ENCODE assay signal across 11 cellular contexts in genomic region chr7:55818686-55819085, GRCh38. TPM values are rescaled to one million over a fixed set of nuclear protein-coding genes. Genes with fewer than 3 reads are reported as not detected.
"Had no signal": no experiment of that assay in that cellular context is flagged by ENCODE, and none has a peak within 500 bp of the region (broad histone marks: within the 10 kb centered on the region; RNA-seq: fewer than 3 reads in every experiment).

No MANE protein-coding gene starts in this region.

- H3K36me3 ChIP-seq: HAP-1 had no signal

- H3K4me3 ChIP-seq: GM23248, GM23338, HAP-1 had no signal

- DNase-seq: GM23248, GOT3, H7, H9, HCEC 1CT, HFFc6 had no signal

- H3K9ac ChIP-seq: GM23248 had no signal

- ATAC-seq: GM23338, HCT116 had no signal

- H3K4me2 ChIP-seq: GM23338 had no signal

- FAIRE-seq: H1 had no signal

- H3K4me3 Mint-ChIP-seq: GM23338, H9, HFFc6 had no signal

- H3K4me1 Mint-ChIP-seq: GM23338, H9 had no signal

- H2AFZ ChIP-seq: GM23248, GM23338 had no signal

- H3K27ac ChIP-seq: GM23248 had no signal

- H3K27ac Mint-ChIP-seq: GM23338, H9, HFFc6 had no signal

- H3K9me3 ChIP-seq: HAP-1 had no signal

- H3K4me1 ChIP-seq: HAP-1 had no signal

RNA-seq across cellular contexts. Expression of gene SEPTIN14, which starts 43.9 kb away (rescaled TPM):
- total RNA-seq: GM23248, GM23338, H1, H4, H7, H9, HFFc6 had no signal
